Comparison of ENCODE assay signal across 1 cellular context in the genomic region with DNA sequence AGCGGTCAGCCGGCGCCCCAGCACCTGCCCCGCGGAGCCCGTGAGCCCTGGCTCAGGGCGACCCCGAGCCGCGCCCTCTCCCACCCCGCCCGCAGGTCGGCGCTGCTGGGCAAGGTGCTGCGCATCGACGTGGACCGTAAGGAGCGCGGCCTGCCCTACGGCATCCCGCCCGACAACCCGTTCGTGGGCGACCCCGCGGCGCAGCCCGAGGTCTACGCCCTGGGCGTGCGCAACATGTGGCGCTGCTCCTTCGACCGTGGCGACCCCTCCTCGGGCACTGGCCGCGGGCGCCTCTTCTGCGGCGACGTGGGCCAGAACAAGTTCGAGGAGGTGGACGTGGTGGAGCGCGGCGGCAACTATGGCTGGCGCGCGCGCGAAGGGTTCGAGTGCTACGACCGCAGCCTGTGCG.
TF ChIP-seq lines count a peak whose summit lies in the region.

No MANE protein-coding gene starts in this region.

TF ChIP-seq in K562, 482 proteins besides CTCF, POLR2A, EP300 and RAD21:
- TF ChIP-seq PHTF2 (CRISPR knock-in tag; IDR thresholded peaks at IDR 0.05) (no peak), STAT5A (IDR thresholded peaks at IDR 0.05; ENCODE audit: borderline replicate concordance, low read length) (no peak), MEF2D (tag; conservative IDR thresholded peaks at IDR 0.05; ENCODE audit: low read depth) (no peak), EP400 (IDR thresholded peaks at IDR 0.05) (no peak), FOSL1 (tag; conservative IDR thresholded peaks at IDR 0.05) (no peak), SMAD1 (IDR thresholded peaks at IDR 0.05; ENCODE audit: low read depth, low read length, partially characterized antibody) (no peak), BCLAF1 (IDR thresholded peaks at IDR 0.05; ENCODE audit: borderline replicate concordance in 1 of 2, control insufficient read depth in 1 of 2, low read depth in 2 of 2, low read length in 1 of 2) (no peak), NFATC3 (IDR thresholded peaks at IDR 0.05) (no peak), ZNF324 (CRISPR knock-in tag; IDR thresholded peaks at IDR 0.05) (no peak), BRCA1 (IDR thresholded peaks at IDR 0.05) (no peak), BRCA1 (CRISPR knock-in tag; IDR thresholded peaks at IDR 0.05) (no peak), TEAD4 (IDR thresholded peaks at IDR 0.05; ENCODE audit: low read length) (no peak), TEAD4 (CRISPR knock-in tag; IDR thresholded peaks at IDR 0.05; ENCODE audit: borderline replicate concordance) (no peak), GATAD2B (IDR thresholded peaks at IDR 0.05; ENCODE audit: borderline replicate concordance) (no peak), PML (IDR thresholded peaks at IDR 0.05; ENCODE audit: low read length) (no peak), CEBPG (CRISPR knock-in tag; IDR thresholded peaks at IDR 0.05) (no peak), CEBPG (tag; conservative IDR thresholded peaks at IDR 0.05 in 1 of 2, IDR thresholded peaks at IDR 0.05 in 1 of 2) (no peak), GABPB1 (CRISPR knock-in tag; IDR thresholded peaks at IDR 0.05) (no peak), ZNF318 (IDR thresholded peaks at IDR 0.05; ENCODE audit: borderline replicate concordance in 1 of 2, low read depth in 1 of 2) (no peak), CBX8 (IDR thresholded peaks at IDR 0.05; ENCODE audit: borderline replicate concordance, extremely low read depth, low read depth, low read length, poor library complexity, severe bottlenecking) (no peak), ZNF232 (CRISPR knock-in tag; IDR thresholded peaks at IDR 0.05) (no peak), FOXP1 (CRISPR knock-in tag; IDR thresholded peaks at IDR 0.05) (no peak), ZNF143 (CRISPR knock-in tag; IDR thresholded peaks at IDR 0.05) (no peak)
TF ChIP-seq in K562: peak in this region for 0.
